In genomic region chr16:83807710-83808572, GRCh38 we compare ENCODE assay signal across 1 cellular context.
TF ChIP-seq lines count a peak whose summit lies in the region.

Gene HSBP1 (plus strand): TSS chr16:83807978. CDS start chr16:83808077, 99 bp downstream.

TF ChIP-seq in GM12878, 131 proteins besides CTCF, POLR2A, EP300 and RAD21 (continued from another document and continues in another):
- TF ChIP-seq MTA3 (IDR thresholded peaks at IDR 0.05; ENCODE audit: borderline replicate concordance, low read length) (no peak), USF1 (IDR thresholded peaks at IDR 0.05; ENCODE audit: borderline replicate concordance, extremely low read length, insufficient read depth, low read depth, low read length) (no peak), BCL11A (IDR thresholded peaks at IDR 0.05; ENCODE audit: low read depth, low read length) (no peak), REST (IDR thresholded peaks at IDR 0.05; ENCODE audit: low read depth, low read length) (peak; percentile 67; the same call in 1 of the 2 replicates), KAT2A (conservative IDR thresholded peaks at IDR 0.05; ENCODE audit: control insufficient read depth, low read depth, low read length) (no peak), ETV6 (conservative IDR thresholded peaks at IDR 0.05 in 1 of 2, IDR thresholded peaks at IDR 0.05 in 1 of 2; ENCODE audit: borderline replicate concordance in 1 of 2, low read depth in 1 of 2) (no peak), CREB1 (IDR thresholded peaks at IDR 0.05; ENCODE audit: low read depth) (0 out of 2 replicates have a peak, but pooled peaks have one; percentile 31), RBBP5 (conservative IDR thresholded peaks at IDR 0.05) (no peak), E2F4 (IDR thresholded peaks at IDR 0.05; ENCODE audit: low read depth, low read length) (no peak), ESRRA (IDR thresholded peaks at IDR 0.05; ENCODE audit: low read length) (no peak), BCL3 (IDR thresholded peaks at IDR 0.05; ENCODE audit: borderline replicate concordance, insufficient read depth, low read depth, low read length, poor library complexity, severe bottlenecking) (no peak), BCLAF1 (IDR thresholded peaks at IDR 0.05) (no peak), LARP7 (IDR thresholded peaks at IDR 0.05) (0 out of 2 replicates have a peak, but pooled peaks have one; percentile 60), HSF1 (IDR thresholded peaks at IDR 0.05; ENCODE audit: low read depth, low read length) (no peak), CBFB (IDR thresholded peaks at IDR 0.05; ENCODE audit: low read depth) (peak; percentile 93), MEF2B (IDR thresholded peaks at IDR 0.05; ENCODE audit: partially characterized antibody, poor library complexity, severe bottlenecking) (no peak), ZBED1 (IDR thresholded peaks at IDR 0.05; ENCODE audit: borderline replicate concordance) (no peak), KLF5 (IDR thresholded peaks at IDR 0.05; ENCODE audit: partially characterized antibody) (no peak), PML (IDR thresholded peaks at IDR 0.05; ENCODE audit: low read length) (no peak), MLLT1 (IDR thresholded peaks at IDR 0.05) (no peak), SMARCA5 (IDR thresholded peaks at IDR 0.05) (no peak), ZNF217 (IDR thresholded peaks at IDR 0.05) (no peak), HDAC6 (IDR thresholded peaks at IDR 0.05; ENCODE audit: unreplicated experiment) (no peak), ZSCAN29 (IDR thresholded peaks at IDR 0.05) (no peak), ZBTB4 (CRISPR knock-in tag; IDR thresholded peaks at IDR 0.05) (no peak), RELA (IDR thresholded peaks at IDR 0.05; ENCODE audit: borderline replicate concordance, partially characterized antibody) (no peak), FOXM1 (IDR thresholded peaks at IDR 0.05; ENCODE audit: low read depth, low read length) (no peak), MYC (IDR thresholded peaks at IDR 0.05; ENCODE audit: insufficient read depth, insufficient read length, insufficient replicate concordance, low read length, severe bottlenecking) (no peak), RFX5 (IDR thresholded peaks at IDR 0.05; ENCODE audit: low read depth, low read length) (no peak), SPI1 (IDR thresholded peaks at IDR 0.05; ENCODE audit: borderline replicate concordance, insufficient read depth, low read depth, low read length) (peak; percentile 48; the same call in 1 of the 2 replicates), ZNF622 (IDR thresholded peaks at IDR 0.05) (no peak), TCF3 (IDR thresholded peaks at IDR 0.05; ENCODE audit: borderline replicate concordance, insufficient read depth, low read depth, low read length) (no peak), IKZF1 (conservative IDR thresholded peaks at IDR 0.05) (peak; percentile 77), POLR2AphosphoS5 (IDR thresholded peaks at IDR 0.05; ENCODE audit: low read length) (peak; percentile 80; the same call in 1 of the 2 replicates), HCFC1 (IDR thresholded peaks at IDR 0.05; ENCODE audit: low read length) (peak; percentile 91), SUZ12 (IDR thresholded peaks at IDR 0.05; ENCODE audit: unreplicated experiment) (no peak), USF2 (IDR thresholded peaks at IDR 0.05; ENCODE audit: borderline replicate concordance, low read depth, low read length) (no peak), NFYA (IDR thresholded peaks at IDR 0.05; ENCODE audit: borderline replicate concordance, low read depth, low read length) (no peak), EGR1 (IDR thresholded peaks at IDR 0.05; ENCODE audit: borderline replicate concordance in 1 of 2, low read depth in 2 of 2, low read length in 2 of 2) (no peak), NFXL1 (IDR thresholded peaks at IDR 0.05; ENCODE audit: borderline replicate concordance) (no peak), ATF2 (IDR thresholded peaks at IDR 0.05; ENCODE audit: low read length) (no peak), MTA2 (IDR thresholded peaks at IDR 0.05; ENCODE audit: low read depth) (no peak), ZNF384 (IDR thresholded peaks at IDR 0.05; ENCODE audit: borderline replicate concordance, low read depth, low read length) (no peak), CBX3 (IDR thresholded peaks at IDR 0.05; ENCODE audit: borderline replicate concordance, low read depth) (no peak), CEBPB (IDR thresholded peaks at IDR 0.05; ENCODE audit: borderline replicate concordance in 1 of 2, low read depth in 2 of 2, low read length in 2 of 2) (no peak)
